14 cellular contexts compared by ENCODE assay signal in the genomic region with DNA sequence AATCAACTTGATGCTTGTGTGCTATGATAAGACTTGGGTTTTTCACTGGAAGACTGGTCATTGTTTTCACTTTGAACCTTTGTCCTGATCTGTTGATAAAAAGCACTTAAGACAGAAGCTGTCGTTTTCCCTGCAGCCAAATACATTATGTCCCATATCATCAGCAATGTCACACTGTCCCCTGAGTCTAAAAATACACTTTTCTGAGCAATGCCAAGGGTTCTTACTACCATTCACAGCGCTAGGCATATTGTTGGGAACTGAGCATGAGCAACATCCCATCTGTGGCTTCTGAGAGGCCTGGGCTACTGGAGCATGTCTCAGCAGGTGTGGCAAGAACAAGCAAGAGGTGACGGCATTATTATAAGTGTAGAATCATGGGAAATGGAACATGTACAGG.
DNase-seq lines count a peak whose midpoint lies in the region; ATAC-seq and TF ChIP-seq lines count a peak whose summit lies in the region.
"Had no signal": no experiment of that assay in that cellular context is flagged by ENCODE, and none has a peak within 500 bp of the region (broad histone marks: within the 10 kb centered on the region; RNA-seq: fewer than 3 reads in every experiment).

No MANE protein-coding gene starts in this region.

- in situ Hi-C loops in ACHN (cut with HindIII; ENCODE audit: low pct_ligation_motif_present, low pct_unique_long_range_greater_than_20kb, low sequenced_read_pairs) = no loop called here

- H3K27ac ChIP-seq in KMS-11 (no peak overlapping the region), epithelial cell of prostate (peak overlapping the region; percentile 53), neural cell (ENCODE audit: low read length) (no peak overlapping the region), coronary artery (no peak overlapping the region)

- no peaks in the 10 kb centered on the region for H3K9me3 ChIP-seq in neural cell (ENCODE audit: low read length)

- intact Hi-C loops in head of caudate nucleus (cut with DNase I) = no loop called here

- no peaks in the 10 kb centered on the region for H3F3A ChIP-seq in neural cell (ENCODE audit: insufficient read depth, low read length, poor library complexity, severe bottlenecking)

- H3K4me3 ChIP-seq in KMS-11 (IDR thresholded peaks at IDR 0.05; ENCODE audit: insufficient read depth, low read depth, low read length) (no peak overlapping the region), neural cell (ENCODE audit: low read length) (no peak overlapping the region), coronary artery (no peak overlapping the region)

- TF ChIP-seq CTCF in KMS-11 (conservative IDR thresholded peaks at IDR 0.05; ENCODE audit: low read depth, low read length) (no peak), neural cell (IDR thresholded peaks at IDR 0.05; ENCODE audit: poor library complexity, severe bottlenecking) (no peak), coronary artery (IDR thresholded peaks at IDR 0.05) (no peak)

- TF ChIP-seq EP300 in neural cell (conservative IDR thresholded peaks at IDR 0.05; ENCODE audit: poor library complexity, severe bottlenecking) = no peak

- ATAC-seq in GM18868 (IDR thresholded peaks at IDR 0.05; ENCODE audit: unreplicated experiment) = peak; percentile 49
- ATAC-seq in GM18873 (IDR thresholded peaks at IDR 0.05; ENCODE audit: low FRiP score, unreplicated experiment) = no peak

- no peak for TF ChIP-seq RAD21 in neural cell (conservative IDR thresholded peaks at IDR 0.05)

- no peaks in the 10 kb centered on the region for H3K9me2 ChIP-seq in neural cell (ENCODE audit: insufficient read depth, low read length)

- no peak overlapping the region for H3K9ac ChIP-seq in KMS-11
- no peak overlapping the region for H3K9ac ChIP-seq in neural cell (ENCODE audit: low read length)

- no peak overlapping the region for H2AFZ ChIP-seq in KMS-11 (ENCODE audit: low read depth)
- H2AFZ ChIP-seq in neural cell (ENCODE audit: low read depth, low read length) = no peak overlapping the region

- H3K4me2 ChIP-seq in KMS-11 = peak overlapping the region; percentile 76; the same call in 1 of the 2 replicates
- H3K4me2 ChIP-seq in neural cell (ENCODE audit: low read length) = no peak overlapping the region

- H4K20me1 ChIP-seq in KMS-11 (ENCODE audit: insufficient read depth) (no peaks in the 10 kb centered on the region), neural cell (ENCODE audit: insufficient read depth) (no peaks in the 10 kb centered on the region)

- peaks cover 22% of the 10 kb centered on the region for H3K4me1 ChIP-seq in KMS-11 (ENCODE audit: low read depth, poor library complexity, severe bottlenecking)

- H3K79me2 ChIP-seq in KMS-11 (ENCODE audit: insufficient read depth, low read depth) (no peaks in the 10 kb centered on the region), neural cell (replicated peaks; ENCODE audit: insufficient read depth, low read length) (no peaks in the 10 kb centered on the region)

- H3K27me3 ChIP-seq in KMS-11 (ENCODE audit: insufficient read depth, low read depth) = no peaks in the 10 kb centered on the region
- H3K27me3 ChIP-seq in neural cell (ENCODE audit: insufficient read depth, low read depth, low read length) = no peaks in the 10 kb centered on the region

- peak; percentile 77 for DNase-seq in epithelial cell of prostate (ENCODE audit: low read depth, low spot score)
- DNase-seq in coronary artery (ENCODE audit: low spot score) = no peak
- DNase-seq in ACHN = no peak
- DNase-seq in head of caudate nucleus = no peak
- DNase-seq: activated CD4-positive, alpha-beta memory T cell treated with anti-CD3 and anti-CD28 coated beads, Interleukin-2, amount 10 ng/mL, durations not matched to agents 7 days and 5 days; activated gamma-delta T cell; HFFc6; NCI-H2081 treated with DMSO at 0.1 percent for 48 hours; stimulated activated naive CD8-positive, alpha-beta T cell treated with anti-CD3 and anti-CD28 coated beads, Interleukin-15, amount 100 ng/mL, for 72 hours; T-helper 17 cell had no signal

- no peaks in the 10 kb centered on the region for H3K36me3 ChIP-seq in KMS-11 (ENCODE audit: insufficient read depth)
- no peaks in the 10 kb centered on the region for H3K36me3 ChIP-seq in neural cell (ENCODE audit: insufficient read depth, low read length)

TF ChIP-seq in neural cell, 6 proteins besides CTCF, POLR2A, EP300 and RAD21:
- TF ChIP-seq MXI1 (conservative IDR thresholded peaks at IDR 0.05; ENCODE audit: poor library complexity, severe bottlenecking) (no peak), TAF1 (IDR thresholded peaks at IDR 0.05; ENCODE audit: low read depth) (no peak), EZH2 (IDR thresholded peaks at IDR 0.05; ENCODE audit: borderline replicate concordance, insufficient read depth, low read length, poor library complexity, severe bottlenecking) (no peak), POLR2AphosphoS5 (IDR thresholded peaks at IDR 0.05) (peak; percentile 28), SMC3 (conservative IDR thresholded peaks at IDR 0.05; ENCODE audit: poor library complexity) (no peak), REST (IDR thresholded peaks at IDR 0.05; ENCODE audit: borderline replicate concordance) (no peak)
